Comparison of ENCODE assay signal across 15 cellular contexts in the genomic region with DNA sequence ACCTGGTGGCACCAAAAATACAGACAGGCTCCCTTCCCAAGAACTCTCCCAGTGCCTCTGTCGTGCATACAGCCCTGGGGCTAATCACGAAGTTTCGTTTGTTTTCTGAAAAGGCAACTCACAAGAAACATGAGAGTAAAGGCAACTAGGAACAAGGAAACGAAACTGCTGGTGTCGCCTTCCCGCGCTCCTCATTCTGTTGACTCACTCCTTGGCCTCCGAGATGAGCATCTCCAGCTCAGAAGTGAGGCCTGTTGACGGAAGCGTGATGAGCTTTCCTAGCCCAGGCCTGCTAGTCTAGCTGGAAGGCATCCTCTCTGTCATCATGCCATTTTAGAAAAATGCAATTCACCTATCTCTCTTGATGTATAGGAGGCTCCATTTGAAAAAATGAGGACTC. TPM values are rescaled to one million over a fixed set of nuclear protein-coding genes. Genes with fewer than 3 reads are reported as not detected.
DNase-seq lines count a peak whose midpoint lies in the region; ATAC-seq and TF ChIP-seq lines count a peak whose summit lies in the region.
"Had no signal": no experiment of that assay in that cellular context is flagged by ENCODE, and none has a peak within 500 bp of the region (broad histone marks: within the 10 kb centered on the region; RNA-seq: fewer than 3 reads in every experiment).

No MANE protein-coding gene starts in this region.

- no peak overlapping the region for H3K9ac ChIP-seq in OCI-LY3 (ENCODE audit: low read length)

- no peaks in the 10 kb centered on the region for H3K9me3 ChIP-seq in OCI-LY3 (ENCODE audit: insufficient read depth, low read length)

- peaks cover 8% of the 10 kb centered on the region for H3K4me1 ChIP-seq in OCI-LY3 (ENCODE audit: low read length)
- no peaks in the 10 kb centered on the region for H3K4me1 ChIP-seq in foreskin keratinocyte

- ATAC-seq in foreskin keratinocyte (peak; percentile 29), HG03469 (IDR thresholded peaks at IDR 0.05; ENCODE audit: unreplicated experiment) (no peak), HG03354 (IDR thresholded peaks at IDR 0.05; ENCODE audit: poor library complexity, severe bottlenecking, unreplicated experiment) (no peak)

- H3K4me1 Mint-ChIP-seq in CD14-positive monocyte, result peaks cover 20% of the 10 kb centered on the region

- peaks cover 0 to 2% (median 0%) of the 10 kb centered on the region in 3 donors for H3K27me3 Mint-ChIP-seq in CD14-positive monocyte (ENCODE audit: low read depth in 3 of 3)

- peak overlapping the region; percentile 29; the same call in 1 of the 2 replicates for H3K4me2 ChIP-seq in OCI-LY3 (ENCODE audit: low read length)

- H3K36me3 Mint-ChIP-seq in CD14-positive monocyte, result peaks cover 0 to 7% of the 10 kb centered on the region in 2 donors

- no peaks in the 10 kb centered on the region for H4K20me1 ChIP-seq in OCI-LY3 (ENCODE audit: insufficient read depth, low read length)

- 0 out of 2 replicates have a peak overlapping the region, but pooled peaks have one; percentile 18 for H2AFZ ChIP-seq in OCI-LY3 (ENCODE audit: low read depth, low read length)

- DNase-seq in CD14-positive monocyte (ENCODE audit: low spot score) (peak; percentile 74), foreskin keratinocyte (no peak), midbrain (lab: John Stamatoyannopoulos, UW) (peak; percentile 37), LoVo (ENCODE audit: low spot score) (no peak), iPS-NIHi7 (ENCODE audit: extremely low spot score) (no peak)
- DNase-seq: activated CD4-positive, alpha-beta T cell treated with anti-CD3 and anti-CD28 coated beads for 48 hours; activated T-cell treated with anti-CD3 and anti-CD28 coated beads for 4 hours; GDM1; NCI-H1417 treated with DMSO at 0.1 percent for 48 hours; nephron progenitor cell; stimulated activated CD4-positive, alpha-beta T cell treated with anti-CD3 and anti-CD28 coated beads, Interleukin-4, amount 100 ng/mL, for 4 hours had no signal

- no peaks in the 10 kb centered on the region for H3K27me3 ChIP-seq in OCI-LY3 (ENCODE audit: low read depth, low read length)
- no peaks in the 10 kb centered on the region for H3K27me3 ChIP-seq in foreskin keratinocyte

- peak overlapping the region in 1 of 2 donors; percentile 65 for H3K4me3 Mint-ChIP-seq in CD14-positive monocyte
- H3K4me3 Mint-ChIP-seq: nephron progenitor cell; T-helper 2 cell treated with Interferon-gamma antibody and Interleukin-4, amounts not matched to agents 5 μg/mL and 100 μg/mL, for 36 hours had no signal

- H3K9me3 Mint-ChIP-seq in CD14-positive monocyte, result no peaks in the 10 kb centered on the region
- H3K9me3 Mint-ChIP-seq: nephron progenitor cell; T-helper 2 cell treated with Interferon-gamma antibody and Interleukin-4, amounts not matched to agents 5 μg/mL and 100 μg/mL, for 36 hours had no signal

- no peaks in the 10 kb centered on the region for H3K79me2 ChIP-seq in OCI-LY3 (ENCODE audit: low read length)

- no peaks in the 10 kb centered on the region for H3K36me3 ChIP-seq in OCI-LY3 (replicated peaks; ENCODE audit: low read depth, low read length)

- no peak overlapping the region for H3K4me3 ChIP-seq in OCI-LY3 (ENCODE audit: low read length)

- intact Hi-C loops in CD14-positive monocyte (cut with micrococcal nuclease), result loop anchor here in 1 of 2 donors (5.0 kb wide), 1 partner anchor 50 kb away; the partner anchor contains the start of gene TTC9

- peak overlapping the region; percentile 81 to 91 (median 88) for H3K27ac Mint-ChIP-seq in CD14-positive monocyte
- H3K27ac Mint-ChIP-seq: nephron progenitor cell; T-helper 2 cell treated with Interferon-gamma antibody and Interleukin-4, amounts not matched to agents 5 μg/mL and 100 μg/mL, for 36 hours had no signal

- no peak overlapping the region for H3K27ac ChIP-seq in OCI-LY3 (ENCODE audit: low read length)
- no peak overlapping the region for H3K27ac ChIP-seq in foreskin keratinocyte

- TF ChIP-seq CTCF in CD14-positive monocyte (IDR thresholded peaks at IDR 0.05) (no peak), OCI-LY3 (IDR thresholded peaks at IDR 0.05; ENCODE audit: low read depth, low read length) (no peak), foreskin keratinocyte (conservative IDR thresholded peaks at IDR 0.05) (no peak)

RNA-seq across cellular contexts. Expression of gene TTC9, which starts 50.5 kb away (rescaled TPM):
- polyA plus RNA-seq in CD14-positive monocyte (1 to 10 TPM in 1 of 2 donors, under 1 TPM in 1; 0.99 to 2.1 TPM), foreskin keratinocyte (0.29 and 0.75 TPM in 2 replicates)
- total RNA-seq in foreskin keratinocyte, result 0.28 and 0.95 TPM in 2 replicates

Comparison
In these comparisons a context has a peak if more than half of its experiments do, and no peak if none do; other contexts are left out.
1. DNase-seq: peak in CD14-positive monocyte (single experiment) and midbrain (single experiment); none in foreskin keratinocyte (0 of 2), LoVo (single experiment) and iPS-NIHi7 (single experiment).